ENCODE assay signal across 1 cellular context in genomic region chr3:124078978-124079911, GRCh38.
TF ChIP-seq lines count a peak whose summit lies in the region.

No MANE protein-coding gene starts in this region.

TF ChIP-seq in HepG2, 621 proteins besides CTCF, POLR2A, EP300 and RAD21 (continued from another document):
- TF ChIP-seq PBX3 (CRISPR knock-in tag; IDR thresholded peaks at IDR 0.05; ENCODE audit: borderline replicate concordance): no peak
